ENCODE assay signal across 19 cellular contexts in the genomic region with DNA sequence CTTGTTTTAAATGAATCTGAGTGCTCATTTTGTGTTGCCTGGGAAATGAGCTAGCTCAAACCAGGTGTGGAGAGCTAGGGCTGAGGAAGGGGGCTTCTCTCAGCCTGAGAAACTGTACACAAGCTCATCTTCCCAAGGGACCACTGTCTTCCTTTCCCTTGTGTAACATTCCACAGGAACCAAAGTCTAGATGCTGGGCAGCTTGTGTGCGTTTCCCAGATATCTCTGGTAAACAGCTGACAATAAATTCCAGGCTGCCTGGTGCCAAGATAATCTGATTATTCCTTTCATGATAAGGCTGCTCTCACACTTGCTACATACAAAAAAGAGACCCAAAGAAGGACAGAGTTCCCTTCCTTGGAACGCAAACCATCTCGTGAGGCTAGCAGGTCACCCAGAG.
"Had no signal": no experiment of that assay in that cellular context is flagged by ENCODE, and none has a peak within 500 bp of the region (broad histone marks: within the 10 kb centered on the region; RNA-seq: fewer than 3 reads in every experiment).

No MANE protein-coding gene starts in this region.

- H3K9me3 ChIP-seq: colonic mucosa, gastrocnemius medialis, left lung, thoracic aorta, upper lobe of left lung had no signal

- H3K4me3 Mint-ChIP-seq: activated CD4-positive, alpha-beta T cell treated with anti-CD3 and anti-CD28 coated beads, Interleukin-2, amount 10 ng/mL, durations not matched to agents 7 days and 5 days; activated CD8-positive, alpha-beta T cell treated with anti-CD3 and anti-CD28 coated beads, Interleukin-2, amount 10 ng/mL, durations not matched to agents 7 days and 5 days; activated naive CD4-positive, alpha-beta T cell treated with anti-CD3 and anti-CD28 coated beads for 36 hours; activated T-cell treated with anti-CD3 and anti-CD28 coated beads, Interleukin-2, amount 50 U/mL, for 4 hours; central memory CD8-positive, alpha-beta T cell; stimulated activated memory B cell treated with anti-CD40 and anti-IgM and Interleukin-4, amounts not matched to agents 10 μg/mL and 1 μg/mL and 100 μg/mL, for 72 hours had no signal

- H3K4me1 Mint-ChIP-seq: activated CD4-positive, alpha-beta T cell treated with anti-CD3 and anti-CD28 coated beads, Interleukin-2, amount 10 ng/mL, durations not matched to agents 7 days and 5 days; central memory CD8-positive, alpha-beta T cell; stimulated activated memory B cell treated with anti-CD40 and anti-IgM and Interleukin-4, amounts not matched to agents 10 μg/mL and 1 μg/mL and 100 μg/mL, for 72 hours had no signal

- H3K36me3 Mint-ChIP-seq: stimulated activated memory B cell treated with anti-CD40 and anti-IgM and Interleukin-4, amounts not matched to agents 10 μg/mL and 1 μg/mL and 100 μg/mL, for 72 hours had no signal

- H3K27me3 Mint-ChIP-seq: activated CD4-positive, alpha-beta T cell treated with anti-CD3 and anti-CD28 coated beads, Interleukin-2, amount 10 ng/mL, durations not matched to agents 7 days and 5 days; stimulated activated memory B cell treated with anti-CD40 and anti-IgM and Interleukin-4, amounts not matched to agents 10 μg/mL and 1 μg/mL and 100 μg/mL, for 72 hours had no signal

- DNase-seq: activated CD4-positive, alpha-beta T cell treated with anti-CD3 and anti-CD28 coated beads, Interleukin-2, amount 10 ng/mL, durations not matched to agents 7 days and 5 days; activated CD8-positive, alpha-beta T cell treated with anti-CD3 and anti-CD28 coated beads, Interleukin-2, amount 10 ng/mL, durations not matched to agents 7 days and 5 days; activated naive CD4-positive, alpha-beta T cell treated with anti-CD3 and anti-CD28 coated beads for 36 hours; activated T-cell treated with anti-CD3 and anti-CD28 coated beads, Interleukin-2, amount 50 U/mL, for 4 hours; anterior cingulate cortex; brain microvascular endothelial cell; colonic mucosa; gastrocnemius medialis; kidney; left lung; midbrain; occipital lobe; retina; stimulated activated CD4-positive, alpha-beta T cell treated with anti-CD3 and anti-CD28 coated beads, Interleukin-4, amount 100 ng/mL, for 24 hours; upper lobe of left lung had no signal

- ATAC-seq: activated CD8-positive, alpha-beta T cell treated with anti-CD3 and anti-CD28 coated beads, Interleukin-2, amount 10 ng/mL, durations not matched to agents 7 days and 5 days; activated T-cell treated with anti-CD3 and anti-CD28 coated beads, Interleukin-2, amount 50 U/mL, for 4 hours; gastrocnemius medialis; left lung; stimulated activated memory B cell treated with anti-CD40 and anti-IgM and Interleukin-4, amounts not matched to agents 10 μg/mL and 1 μg/mL and 100 μg/mL, for 72 hours had no signal

- H3K27me3 ChIP-seq: brain microvascular endothelial cell, colonic mucosa, gastrocnemius medialis, left lung, upper lobe of left lung had no signal

- H3K4me3 ChIP-seq: colonic mucosa, gastrocnemius medialis, left lung, skin epidermis, thoracic aorta, upper lobe of left lung had no signal

- H3K27ac ChIP-seq: brain microvascular endothelial cell, colonic mucosa, gastrocnemius medialis, left lung, skin epidermis, thoracic aorta, upper lobe of left lung had no signal

- H3K27ac Mint-ChIP-seq: activated CD8-positive, alpha-beta T cell treated with anti-CD3 and anti-CD28 coated beads, Interleukin-2, amount 10 ng/mL, durations not matched to agents 7 days and 5 days; activated naive CD4-positive, alpha-beta T cell treated with anti-CD3 and anti-CD28 coated beads for 36 hours; stimulated activated memory B cell treated with anti-CD40 and anti-IgM and Interleukin-4, amounts not matched to agents 10 μg/mL and 1 μg/mL and 100 μg/mL, for 72 hours had no signal

- H3K9me3 Mint-ChIP-seq: activated CD4-positive, alpha-beta T cell treated with anti-CD3 and anti-CD28 coated beads, Interleukin-2, amount 10 ng/mL, durations not matched to agents 7 days and 5 days; activated naive CD4-positive, alpha-beta T cell treated with anti-CD3 and anti-CD28 coated beads for 36 hours; activated T-cell treated with anti-CD3 and anti-CD28 coated beads, Interleukin-2, amount 50 U/mL, for 4 hours; central memory CD8-positive, alpha-beta T cell; stimulated activated memory B cell treated with anti-CD40 and anti-IgM and Interleukin-4, amounts not matched to agents 10 μg/mL and 1 μg/mL and 100 μg/mL, for 72 hours had no signal

- H3K4me1 ChIP-seq: colonic mucosa, left lung, upper lobe of left lung had no signal

- H3K36me3 ChIP-seq: brain microvascular endothelial cell, colonic mucosa, gastrocnemius medialis, left lung, thoracic aorta, upper lobe of left lung had no signal
